In the genomic region with DNA sequence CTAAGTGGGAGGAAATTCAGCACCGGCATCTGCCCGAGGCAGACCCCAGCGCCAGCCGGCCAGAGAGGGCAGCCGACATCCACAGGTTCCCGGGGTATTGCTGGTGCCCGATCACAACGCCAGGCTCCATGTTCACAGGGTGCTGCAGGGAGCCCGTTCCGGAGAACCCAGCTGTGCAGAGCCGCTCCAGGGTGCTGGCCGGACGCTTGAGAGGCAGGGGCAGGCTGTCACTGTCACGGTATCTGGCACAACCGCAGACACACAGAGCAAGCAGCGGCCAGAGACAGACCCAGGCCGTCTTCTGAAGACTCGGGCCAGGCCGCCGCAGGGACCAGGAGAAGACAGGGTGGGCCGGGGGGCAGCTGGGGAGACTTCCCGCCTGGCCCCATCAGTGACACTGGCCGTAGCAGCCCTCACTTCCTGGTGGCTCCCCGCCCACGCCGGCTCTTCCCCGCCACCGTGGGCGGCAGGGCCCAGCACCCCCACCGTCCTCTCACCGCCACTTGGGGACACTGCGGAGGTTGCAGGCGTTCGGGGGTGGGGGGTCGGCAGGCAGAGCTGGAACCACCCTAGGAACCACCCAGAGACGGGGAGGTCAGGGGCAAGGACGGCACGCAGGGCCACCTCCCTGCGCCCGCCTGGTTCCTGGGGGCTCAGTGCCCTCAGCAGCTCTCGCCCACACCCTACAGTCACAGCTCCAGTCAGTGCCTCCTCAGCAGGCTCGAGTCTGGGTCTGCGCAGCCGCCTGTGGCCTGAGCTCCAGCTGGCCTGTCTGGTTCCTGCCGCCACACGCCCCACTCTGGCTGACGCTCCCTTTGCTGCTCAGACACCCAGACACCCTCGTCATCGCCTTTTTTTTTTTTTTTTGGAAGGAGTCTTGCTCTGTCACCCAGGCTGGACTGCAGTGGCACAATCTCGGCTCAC, we compare ENCODE assay signal across 11 cellular contexts. TPM values are rescaled to one million over a fixed set of nuclear protein-coding genes. Genes with fewer than 3 reads are reported as not detected.
A peak's percentile ranks its signal among the peaks of the same experiment; 100 is the strongest.
DNase-seq lines count a peak whose midpoint lies in the region; ATAC-seq and TF ChIP-seq lines count a peak whose summit lies in the region.
"Had no signal": no experiment of that assay in that cellular context is flagged by ENCODE, and none has a peak within 500 bp of the region (broad histone marks: within the 10 kb centered on the region; RNA-seq: fewer than 3 reads in every experiment).

No MANE protein-coding gene starts in this region.

- H3K4me1 ChIP-seq in RWPE2 (ENCODE audit: insufficient read depth, poor library complexity, severe bottlenecking) (peaks cover 18% of the 10 kb centered on the region), mammary epithelial cell (ENCODE audit: insufficient read depth, low read length) (peaks cover 44% of the 10 kb centered on the region), mesenchymal stem cell (ENCODE audit: control insufficient read depth, insufficient read depth, low read depth, low read length) (peaks cover 53% of the 10 kb centered on the region), uterus (peaks cover 0 to 45% of the 10 kb centered on the region in 2 donors)

- TF ChIP-seq POLR2A in uterus (IDR thresholded peaks at IDR 0.05), result no peak

- no peak overlapping the region for H3K14ac ChIP-seq in mesenchymal stem cell (ENCODE audit: low read length in 2 of 2)

- H2BK120ac ChIP-seq in mesenchymal stem cell (ENCODE audit: low read depth, low read length), result no peak overlapping the region

- H4K91ac ChIP-seq in mesenchymal stem cell (ENCODE audit: low read length), result peak overlapping the region; percentile 30

- peaks cover 43% of the 10 kb centered on the region for H3K36me3 ChIP-seq in RWPE2 (ENCODE audit: low read depth)
- no peaks in the 10 kb centered on the region for H3K36me3 ChIP-seq in mammary epithelial cell (ENCODE audit: insufficient read depth, low read length)
- H3K36me3 ChIP-seq in mesenchymal stem cell (ENCODE audit: control insufficient read depth in 1 of 2, insufficient read depth in 2 of 2, low read depth in 1 of 2, low read length in 2 of 2), result peaks cover under 1 to 66% of the 10 kb centered on the region in 2 experiments
- H3K36me3 ChIP-seq in uterus, result no peaks in the 10 kb centered on the region
- H3K36me3 ChIP-seq: ovary had no signal

- H3K79me2 ChIP-seq in mammary epithelial cell (ENCODE audit: insufficient read depth, low read length), result peaks cover 89% of the 10 kb centered on the region

- peak overlapping the region; percentile 98 for H3K4me2 ChIP-seq in mammary epithelial cell (ENCODE audit: insufficient read depth, low read depth, low read length)
- H3K4me2 ChIP-seq in mesenchymal stem cell (ENCODE audit: low read length, poor library complexity, severe bottlenecking), result no peak overlapping the region

- CTCF ChIA-PET in mammary epithelial cell (lab: Charles Lee; ENCODE audit: low non-redundant PET), result interaction anchor here (0.6 kb wide), 1 partner anchor 148 kb away, joined by 3 read pairs; no protein-coding TSS in a partner anchor

- H2BK12ac ChIP-seq in mesenchymal stem cell (ENCODE audit: low read length in 2 of 2), result peak overlapping the region in 1 of 2 experiments; percentile 28

- H2AK5ac ChIP-seq in mesenchymal stem cell (ENCODE audit: low read length, severe bottlenecking), result no peak overlapping the region

- H3K18ac ChIP-seq in mesenchymal stem cell (ENCODE audit: low read depth in 1 of 2, low read length in 2 of 2), result no peak overlapping the region

- WGBS in mammary epithelial cell (ENCODE audit: low coverage, missing lambda C conversion rate), result 7% methylated on average over 23 of the region's 50 CpGs
- 93% methylated on average over 45 of the region's 50 CpGs for whole genome bisulfite sequencing in mesenchymal stem cell

- intact Hi-C loops in mammary epithelial cell (cut with micrococcal nuclease) (loop anchor here (2.0 kb wide), 1 partner anchor 26 kb away; a partner anchor contains a TSS), uterus (cut with DNase I; ENCODE audit: low total_unique reads) (no loop called here)

- TF ChIP-seq CTCF in AG10803 (conservative IDR thresholded peaks at IDR 0.05; ENCODE audit: low read length) (no peak), RWPE2 (IDR thresholded peaks at IDR 0.05; ENCODE audit: poor library complexity, severe bottlenecking) (no peak), mammary epithelial cell (conservative IDR thresholded peaks at IDR 0.05 in 1 of 2, IDR thresholded peaks at IDR 0.05 in 1 of 2; ENCODE audit: extremely low read depth in 1 of 2, insufficient read depth in 1 of 2, low read depth in 1 of 2, low read length in 2 of 2) (peak in 1 of 2 donors; percentile 5), uterus (IDR thresholded peaks at IDR 0.05) (no peak)

- peak overlapping the region; percentile 35 for H3K4me3 ChIP-seq in AG10803 (ENCODE audit: low read length)
- no peak overlapping the region for H3K4me3 ChIP-seq in RWPE2 (ENCODE audit: severe bottlenecking)
- H3K4me3 ChIP-seq in mammary epithelial cell (replicated peaks in 1 of 3; ENCODE audit: insufficient read depth in 1 of 3, low read depth in 2 of 3, low read length in 3 of 3), result peak overlapping the region in 2 of 3 experiments; percentile 41 to 44
- H3K4me3 ChIP-seq in mesenchymal stem cell (ENCODE audit: insufficient read depth in 1 of 2, low read depth in 1 of 2, low read length in 2 of 2), result no peak overlapping the region
- no peak overlapping the region for H3K4me3 ChIP-seq in uterus
- H3K4me3 ChIP-seq: ovary had no signal

- peak overlapping the region in 1 of 2 experiments; percentile 50 for H3K23ac ChIP-seq in mesenchymal stem cell (ENCODE audit: low read length in 2 of 2)

- peaks cover 1% of the 10 kb centered on the region for H3K79me1 ChIP-seq in mesenchymal stem cell (replicated peaks; ENCODE audit: low read length, poor library complexity, severe bottlenecking)

- in situ Hi-C loops in mammary epithelial cell (cut with MboI; ENCODE audit: low sequenced_read_pairs in 2 of 2), result no loop called here

- H2BK5ac ChIP-seq in mesenchymal stem cell (ENCODE audit: low read depth, low read length, poor library complexity, severe bottlenecking), result no peak overlapping the region

- DNase-seq in AG10803 (ENCODE audit: low read depth), result peak; percentile 88
- DNase-seq in RWPE2 (ENCODE audit: low spot score), result no peak
- DNase-seq in mammary epithelial cell, result peak; percentile 97
- no peak for DNase-seq in mesenchymal stem cell
- no peak for DNase-seq in uterus
- DNase-seq in islet precursor cell, result no peak
- DNase-seq: NCI-H2107, ovary had no signal

- dilution Hi-C loops in mammary epithelial cell (cut with HindIII; ENCODE audit: low sequenced_read_pairs), result loop anchor here (10.0 kb wide), 1 partner anchor 86 kb away; no protein-coding TSS in a partner anchor

- H3K4ac ChIP-seq in mesenchymal stem cell (ENCODE audit: low read depth in 1 of 2, low read length in 2 of 2), result no peak overlapping the region

- H3K9ac ChIP-seq in mammary epithelial cell (ENCODE audit: insufficient read depth, low read length) (peak overlapping the region; percentile 15), mesenchymal stem cell (ENCODE audit: low read length) (no peak overlapping the region)

- no TSS peak for BruUV-seq in mammary epithelial cell (replicated peaks; lab: Mats Ljungman, UMichigan)

- H3K27me3 ChIP-seq in RWPE2 (ENCODE audit: insufficient read depth, poor library complexity, severe bottlenecking) (no peaks in the 10 kb centered on the region), mammary epithelial cell (ENCODE audit: insufficient read depth, low read length) (no peaks in the 10 kb centered on the region), mesenchymal stem cell (ENCODE audit: control insufficient read depth in 1 of 2, insufficient read depth in 1 of 2, low read length in 2 of 2) (no peaks in the 10 kb centered on the region), uterus (no peaks in the 10 kb centered on the region)
- H3K27me3 ChIP-seq: ovary had no signal

- no peak overlapping the region for H4K8ac ChIP-seq in mesenchymal stem cell (ENCODE audit: low read length)

- H2AFZ ChIP-seq in mammary epithelial cell (ENCODE audit: low read depth, low read length) (no peak overlapping the region), mesenchymal stem cell (ENCODE audit: low read depth, low read length) (no peak overlapping the region)

- peak; percentile 70 for ATAC-seq in RWPE2 (ENCODE audit: low read depth)
- no peak for ATAC-seq in HG02938 (IDR thresholded peaks at IDR 0.05; ENCODE audit: unreplicated experiment)
- ATAC-seq in GM21737 (IDR thresholded peaks at IDR 0.05; ENCODE audit: unreplicated experiment), result no peak
- ATAC-seq: HCT116 had no signal

- H4K20me1 ChIP-seq in mammary epithelial cell (ENCODE audit: insufficient read depth, low read length), result peaks cover 42% of the 10 kb centered on the region

- H3K27ac ChIP-seq in RWPE2 (ENCODE audit: poor library complexity, severe bottlenecking) (peak overlapping the region; percentile 86), mammary epithelial cell (ENCODE audit: insufficient read depth, low read depth, low read length) (peak overlapping the region; percentile 42), mesenchymal stem cell (ENCODE audit: low read length, poor library complexity, severe bottlenecking) (no peak overlapping the region), uterus (no peak overlapping the region)
- H3K27ac ChIP-seq: ovary had no signal

- no peak overlapping the region for H2BK15ac ChIP-seq in mesenchymal stem cell (ENCODE audit: low read depth, poor library complexity, severe bottlenecking)

- H3K9me3 ChIP-seq in RWPE2 (ENCODE audit: severe bottlenecking), result no peaks in the 10 kb centered on the region
- no peaks in the 10 kb centered on the region for H3K9me3 ChIP-seq in mammary epithelial cell (replicated peaks; ENCODE audit: insufficient read depth, low read length)
- H3K9me3 ChIP-seq in mesenchymal stem cell (ENCODE audit: control insufficient read depth, low read length), result no peaks in the 10 kb centered on the region
- no peaks in the 10 kb centered on the region for H3K9me3 ChIP-seq in uterus
- H3K9me3 ChIP-seq: ovary had no signal

RNA-seq across cellular contexts. Expression of a gene that starts 3.8 kb away (rescaled TPM):
- total RNA-seq in mammary epithelial cell, result 10 to 100 TPM; 79.2 to 83.9 TPM
- polyA plus RNA-seq in mammary epithelial cell, result 54.4 TPM
- 5.1 TPM for polyA minus RNA-seq in mammary epithelial cell
- 41.9 TPM for polyA plus RNA-seq in mesenchymal stem cell (2013, experiment 1 of 2)
- polyA plus RNA-seq in mesenchymal stem cell (2013, experiment 2 of 2), result 43.6 TPM
- total RNA-seq in uterus, result 10 to 100 TPM in 3 of 4 donors, 1 to 10 TPM in 1; 9.5 to 44.3 (median 18.2) TPM

RNA-seq across cellular contexts. Expression of a gene that starts 17.0 kb away (rescaled TPM):
- total RNA-seq in mammary epithelial cell (100 to 1,000 TPM; 127 to 140 TPM), uterus (10 to 100 TPM; 25.3 to 71.7 (median 37.3) TPM)
- polyA plus RNA-seq in mammary epithelial cell, result 72.2 TPM
- 41.3 TPM for polyA minus RNA-seq in mammary epithelial cell
- 33.8 TPM for polyA plus RNA-seq in mesenchymal stem cell (2013, experiment 1 of 2)
- polyA plus RNA-seq in mesenchymal stem cell (2013, experiment 2 of 2), result 36.5 TPM

RNA-seq across cellular contexts. Expression of a gene that starts 19.5 kb away (rescaled TPM):
- total RNA-seq in mammary epithelial cell (not detected), uterus (1 to 10 TPM in 1 of 4 donors, not detected in 3; 1.4 TPM)
- not detected for polyA plus RNA-seq in mammary epithelial cell
- not detected for polyA minus RNA-seq in mammary epithelial cell
- 0.04 TPM for polyA plus RNA-seq in mesenchymal stem cell (2013, experiment 1 of 2)
- 0.07 TPM for polyA plus RNA-seq in mesenchymal stem cell (2013, experiment 2 of 2)

RNA-seq across cellular contexts. Expression of a gene that starts 25.8 kb away (rescaled TPM):
- 10 to 100 TPM; 23.5 to 50.9 TPM for total RNA-seq in mammary epithelial cell
- 30.2 TPM for polyA plus RNA-seq in mammary epithelial cell
- polyA minus RNA-seq in mammary epithelial cell, result 63.2 TPM
- polyA plus RNA-seq in mesenchymal stem cell (2013, experiment 1 of 2), result 24.9 TPM
- polyA plus RNA-seq in mesenchymal stem cell (2013, experiment 2 of 2), result 23.7 TPM
- 10 to 100 TPM; 10.5 to 42.0 (median 24.1) TPM for total RNA-seq in uterus

RNA-seq across cellular contexts. Expression of a gene that starts 36.1 kb away (rescaled TPM):
- total RNA-seq in mammary epithelial cell, result not detected
- not detected for polyA plus RNA-seq in mammary epithelial cell
- not detected for polyA minus RNA-seq in mammary epithelial cell
- not detected for polyA plus RNA-seq in mesenchymal stem cell (2013, experiment 1 of 2)
- polyA plus RNA-seq in mesenchymal stem cell (2013, experiment 2 of 2), result 0.04 TPM
- total RNA-seq in uterus, result not detected

Comparison
In these comparisons a context has a peak if more than half of its experiments do, and no peak if none do; other contexts are left out.
1. DNase-seq: peak in AG10803 (single experiment) and mammary epithelial cell (single experiment); none in RWPE2 (single experiment), mesenchymal stem cell (single experiment), uterus (0 of 2) and islet precursor cell (single experiment).
2. H3K4me3 ChIP-seq: peak in AG10803 (single experiment) and mammary epithelial cell (2 of 3); none in RWPE2 (single experiment), mesenchymal stem cell (0 of 2) and uterus (0 of 2).
3. H3K27ac ChIP-seq: peak in RWPE2 (single experiment) and mammary epithelial cell (single experiment); none in mesenchymal stem cell (single experiment) and uterus (0 of 2).